ENCODE assay signal across 1 cellular context in the genomic region with DNA sequence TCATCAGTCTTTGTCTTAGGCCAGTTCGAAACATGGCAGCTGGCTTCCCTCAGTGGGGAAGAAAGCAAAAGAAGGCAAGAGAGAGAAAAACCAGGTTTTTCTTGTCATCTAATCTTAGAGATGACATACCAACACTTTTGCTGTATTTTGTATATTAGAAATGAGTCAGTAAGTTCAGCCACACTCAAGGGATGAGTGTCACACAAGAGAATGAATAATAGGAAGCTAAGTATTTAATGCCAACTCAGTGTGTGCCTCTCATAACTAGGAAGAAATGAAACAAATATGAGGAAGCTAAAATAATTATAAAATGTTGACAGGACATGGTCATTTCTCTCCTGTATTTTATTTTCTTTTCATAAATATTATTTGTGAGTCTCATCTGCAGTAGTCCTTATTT.
TF ChIP-seq lines count a peak whose summit lies in the region.

No MANE protein-coding gene starts in this region.

TF ChIP-seq in H1, 55 proteins besides CTCF, POLR2A, EP300 and RAD21:
- TF ChIP-seq SIN3A (conservative IDR thresholded peaks at IDR 0.05 in 1 of 2, IDR thresholded peaks at IDR 0.05 in 1 of 2; ENCODE audit: low read depth in 1 of 2, low read length in 2 of 2) = no peak
- no peak for TF ChIP-seq TAF7 (optimal IDR thresholded peaks at IDR 0.05; ENCODE audit: borderline replicate concordance, low read depth, low read length)
- no peak for TF ChIP-seq MAFK (IDR thresholded peaks at IDR 0.05; ENCODE audit: low read depth, low read length)
- TF ChIP-seq, protein P1, sequence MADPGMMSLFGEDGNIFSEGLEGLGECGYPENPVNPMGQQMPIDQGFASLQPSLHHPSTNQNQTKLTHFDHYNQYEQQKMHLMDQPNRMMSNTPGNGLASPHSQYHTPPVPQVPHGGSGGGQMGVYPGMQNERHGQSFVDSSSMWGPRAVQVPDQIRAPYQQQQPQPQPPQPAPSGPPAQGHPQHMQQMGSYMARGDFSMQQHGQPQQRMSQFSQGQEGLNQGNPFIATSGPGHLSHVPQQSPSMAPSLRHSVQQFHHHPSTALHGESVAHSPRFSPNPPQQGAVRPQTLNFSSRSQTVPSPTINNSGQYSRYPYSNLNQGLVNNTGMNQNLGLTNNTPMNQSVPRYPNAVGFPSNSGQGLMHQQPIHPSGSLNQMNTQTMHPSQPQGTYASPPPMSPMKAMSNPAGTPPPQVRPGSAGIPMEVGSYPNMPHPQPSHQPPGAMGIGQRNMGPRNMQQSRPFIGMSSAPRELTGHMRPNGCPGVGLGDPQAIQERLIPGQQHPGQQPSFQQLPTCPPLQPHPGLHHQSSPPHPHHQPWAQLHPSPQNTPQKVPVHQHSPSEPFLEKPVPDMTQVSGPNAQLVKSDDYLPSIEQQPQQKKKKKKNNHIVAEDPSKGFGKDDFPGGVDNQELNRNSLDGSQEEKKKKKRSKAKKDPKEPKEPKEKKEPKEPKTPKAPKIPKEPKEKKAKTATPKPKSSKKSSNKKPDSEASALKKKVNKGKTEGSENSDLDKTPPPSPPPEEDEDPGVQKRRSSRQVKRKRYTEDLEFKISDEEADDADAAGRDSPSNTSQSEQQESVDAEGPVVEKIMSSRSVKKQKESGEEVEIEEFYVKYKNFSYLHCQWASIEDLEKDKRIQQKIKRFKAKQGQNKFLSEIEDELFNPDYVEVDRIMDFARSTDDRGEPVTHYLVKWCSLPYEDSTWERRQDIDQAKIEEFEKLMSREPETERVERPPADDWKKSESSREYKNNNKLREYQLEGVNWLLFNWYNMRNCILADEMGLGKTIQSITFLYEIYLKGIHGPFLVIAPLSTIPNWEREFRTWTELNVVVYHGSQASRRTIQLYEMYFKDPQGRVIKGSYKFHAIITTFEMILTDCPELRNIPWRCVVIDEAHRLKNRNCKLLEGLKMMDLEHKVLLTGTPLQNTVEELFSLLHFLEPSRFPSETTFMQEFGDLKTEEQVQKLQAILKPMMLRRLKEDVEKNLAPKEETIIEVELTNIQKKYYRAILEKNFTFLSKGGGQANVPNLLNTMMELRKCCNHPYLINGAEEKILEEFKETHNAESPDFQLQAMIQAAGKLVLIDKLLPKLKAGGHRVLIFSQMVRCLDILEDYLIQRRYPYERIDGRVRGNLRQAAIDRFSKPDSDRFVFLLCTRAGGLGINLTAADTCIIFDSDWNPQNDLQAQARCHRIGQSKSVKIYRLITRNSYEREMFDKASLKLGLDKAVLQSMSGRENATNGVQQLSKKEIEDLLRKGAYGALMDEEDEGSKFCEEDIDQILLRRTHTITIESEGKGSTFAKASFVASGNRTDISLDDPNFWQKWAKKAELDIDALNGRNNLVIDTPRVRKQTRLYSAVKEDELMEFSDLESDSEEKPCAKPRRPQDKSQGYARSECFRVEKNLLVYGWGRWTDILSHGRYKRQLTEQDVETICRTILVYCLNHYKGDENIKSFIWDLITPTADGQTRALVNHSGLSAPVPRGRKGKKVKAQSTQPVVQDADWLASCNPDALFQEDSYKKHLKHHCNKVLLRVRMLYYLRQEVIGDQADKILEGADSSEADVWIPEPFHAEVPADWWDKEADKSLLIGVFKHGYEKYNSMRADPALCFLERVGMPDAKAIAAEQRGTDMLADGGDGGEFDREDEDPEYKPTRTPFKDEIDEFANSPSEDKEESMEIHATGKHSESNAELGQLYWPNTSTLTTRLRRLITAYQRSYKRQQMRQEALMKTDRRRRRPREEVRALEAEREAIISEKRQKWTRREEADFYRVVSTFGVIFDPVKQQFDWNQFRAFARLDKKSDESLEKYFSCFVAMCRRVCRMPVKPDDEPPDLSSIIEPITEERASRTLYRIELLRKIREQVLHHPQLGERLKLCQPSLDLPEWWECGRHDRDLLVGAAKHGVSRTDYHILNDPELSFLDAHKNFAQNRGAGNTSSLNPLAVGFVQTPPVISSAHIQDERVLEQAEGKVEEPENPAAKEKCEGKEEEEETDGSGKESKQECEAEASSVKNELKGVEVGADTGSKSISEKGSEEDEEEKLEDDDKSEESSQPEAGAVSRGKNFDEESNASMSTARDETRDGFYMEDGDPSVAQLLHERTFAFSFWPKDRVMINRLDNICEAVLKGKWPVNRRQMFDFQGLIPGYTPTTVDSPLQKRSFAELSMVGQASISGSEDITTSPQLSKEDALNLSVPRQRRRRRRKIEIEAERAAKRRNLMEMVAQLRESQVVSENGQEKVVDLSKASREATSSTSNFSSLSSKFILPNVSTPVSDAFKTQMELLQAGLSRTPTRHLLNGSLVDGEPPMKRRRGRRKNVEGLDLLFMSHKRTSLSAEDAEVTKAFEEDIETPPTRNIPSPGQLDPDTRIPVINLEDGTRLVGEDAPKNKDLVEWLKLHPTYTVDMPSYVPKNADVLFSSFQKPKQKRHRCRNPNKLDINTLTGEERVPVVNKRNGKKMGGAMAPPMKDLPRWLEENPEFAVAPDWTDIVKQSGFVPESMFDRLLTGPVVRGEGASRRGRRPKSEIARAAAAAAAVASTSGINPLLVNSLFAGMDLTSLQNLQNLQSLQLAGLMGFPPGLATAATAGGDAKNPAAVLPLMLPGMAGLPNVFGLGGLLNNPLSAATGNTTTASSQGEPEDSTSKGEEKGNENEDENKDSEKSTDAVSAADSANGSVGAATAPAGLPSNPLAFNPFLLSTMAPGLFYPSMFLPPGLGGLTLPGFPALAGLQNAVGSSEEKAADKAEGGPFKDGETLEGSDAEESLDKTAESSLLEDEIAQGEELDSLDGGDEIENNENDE (IDR thresholded peaks at IDR 0.05; ENCODE audit: insufficient replicate concordance, low read length) = no peak
- no peak for TF ChIP-seq TCF12 (IDR thresholded peaks at IDR 0.05; ENCODE audit: low read depth, low read length)
- TF ChIP-seq JUND (IDR thresholded peaks at IDR 0.05; ENCODE audit: low read length) = no peak
- no peak for TF ChIP-seq POLR2AphosphoS5 (IDR thresholded peaks at IDR 0.05; ENCODE audit: low read depth, low read length)
- TF ChIP-seq KDM4A (IDR thresholded peaks at IDR 0.05; ENCODE audit: low read depth, low read length, severe bottlenecking) = no peak
- TF ChIP-seq SP2 (IDR thresholded peaks at IDR 0.05; ENCODE audit: low read length) = no peak
- no peak for TF ChIP-seq BCL11A (IDR thresholded peaks at IDR 0.05; ENCODE audit: low read depth in 2 of 2, low read length in 2 of 2)
- TF ChIP-seq SIRT6 (IDR thresholded peaks at IDR 0.05; ENCODE audit: low read length) = no peak
- TF ChIP-seq KDM5A (IDR thresholded peaks at IDR 0.05; ENCODE audit: low read length) = no peak
- TF ChIP-seq GTF2F1 (IDR thresholded peaks at IDR 0.05; ENCODE audit: borderline replicate concordance, low read depth, low read length) = no peak
